ENCODE assay signal across 9 cellular contexts in the genomic region with DNA sequence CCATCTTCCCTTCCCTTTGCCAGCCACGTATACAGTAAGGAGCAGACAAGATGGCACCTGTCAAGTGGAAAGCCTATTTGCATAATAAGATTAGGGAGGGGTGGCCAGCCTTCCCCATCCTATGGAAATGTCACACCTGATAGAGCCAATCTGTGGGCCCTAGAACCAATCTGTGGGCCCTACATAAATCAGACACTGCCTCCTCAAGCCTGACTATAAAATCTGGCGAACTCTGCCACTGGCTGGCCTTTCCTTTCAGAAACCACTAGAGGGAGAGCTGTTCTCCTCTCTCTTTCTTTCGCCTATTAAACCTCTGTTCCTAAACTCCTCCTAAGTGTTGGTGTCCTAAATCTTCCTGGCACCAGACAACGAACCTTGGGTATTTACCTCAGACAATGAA.
A peak's percentile ranks its signal among the peaks of the same experiment; 100 is the strongest.
DNase-seq lines count a peak whose midpoint lies in the region; ATAC-seq and TF ChIP-seq lines count a peak whose summit lies in the region.
"Had no signal": no experiment of that assay in that cellular context is flagged by ENCODE, and none has a peak within 500 bp of the region (broad histone marks: within the 10 kb centered on the region; RNA-seq: fewer than 3 reads in every experiment).

No MANE protein-coding gene starts in this region.

- ATAC-seq in HG03025 (IDR thresholded peaks at IDR 0.05; ENCODE audit: low FRiP score, unreplicated experiment) (peak; percentile 49), SK-N-SH treated with all-trans-retinoic acid at 6 μM for 48 hours (peak; percentile 86), HG03045 (IDR thresholded peaks at IDR 0.05; ENCODE audit: unreplicated experiment) (no peak), GM18870 (IDR thresholded peaks at IDR 0.05; ENCODE audit: unreplicated experiment) (no peak), HG03280 (IDR thresholded peaks at IDR 0.05; ENCODE audit: unreplicated experiment) (no peak), GM18867 (IDR thresholded peaks at IDR 0.05; ENCODE audit: unreplicated experiment) (no peak)

- DNase-seq in D341Med (ENCODE audit: low spot score) (peak; percentile 51), islet precursor cell (peak; percentile 62)
- DNase-seq: activated naive CD8-positive, alpha-beta T cell treated with anti-CD3 and anti-CD28 coated beads, Interleukin-2, amount 10 ng/mL, durations not matched to agents 7 days and 5 days had no signal

TF ChIP-seq in SK-N-SH treated with all-trans-retinoic acid at 6 μM for 48 hours, 23 proteins besides CTCF, POLR2A, EP300 and RAD21:
- TF ChIP-seq GLIS3 (CRISPR knock-in tag; IDR thresholded peaks at IDR 0.05) = no peak
- no peak for TF ChIP-seq OSR1 (CRISPR knock-in tag; IDR thresholded peaks at IDR 0.05)
- TF ChIP-seq ZC3H10 (CRISPR knock-in tag; IDR thresholded peaks at IDR 0.05) = no peak
- TF ChIP-seq ZNF70 (CRISPR knock-in tag; IDR thresholded peaks at IDR 0.05) = no peak
- TF ChIP-seq ZNF8 (CRISPR knock-in tag; IDR thresholded peaks at IDR 0.05) = no peak
- TF ChIP-seq, protein P1, sequence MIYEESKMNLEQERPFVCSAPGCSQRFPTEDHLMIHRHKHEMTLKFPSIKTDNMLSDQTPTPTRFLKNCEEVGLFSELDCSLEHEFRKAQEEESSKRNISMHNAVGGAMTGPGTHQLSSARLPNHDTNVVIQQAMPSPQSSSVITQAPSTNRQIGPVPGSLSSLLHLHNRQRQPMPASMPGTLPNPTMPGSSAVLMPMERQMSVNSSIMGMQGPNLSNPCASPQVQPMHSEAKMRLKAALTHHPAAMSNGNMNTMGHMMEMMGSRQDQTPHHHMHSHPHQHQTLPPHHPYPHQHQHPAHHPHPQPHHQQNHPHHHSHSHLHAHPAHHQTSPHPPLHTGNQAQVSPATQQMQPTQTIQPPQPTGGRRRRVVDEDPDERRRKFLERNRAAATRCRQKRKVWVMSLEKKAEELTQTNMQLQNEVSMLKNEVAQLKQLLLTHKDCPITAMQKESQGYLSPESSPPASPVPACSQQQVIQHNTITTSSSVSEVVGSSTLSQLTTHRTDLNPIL (CRISPR knock-in tag; IDR thresholded peaks at IDR 0.05; ENCODE audit: low read depth) = no peak
- no peak for TF ChIP-seq TCF4 (CRISPR knock-in tag; IDR thresholded peaks at IDR 0.05; ENCODE audit: borderline replicate concordance)
- no peak for TF ChIP-seq ZFP30 (CRISPR knock-in tag; IDR thresholded peaks at IDR 0.05)
- no peak for TF ChIP-seq ARNTL (CRISPR knock-in tag; IDR thresholded peaks at IDR 0.05; ENCODE audit: borderline replicate concordance, low read depth)
- no peak for TF ChIP-seq PPARA (CRISPR knock-in tag; IDR thresholded peaks at IDR 0.05; ENCODE audit: borderline replicate concordance)
- no peak for TF ChIP-seq ZNF565 (CRISPR knock-in tag; conservative IDR thresholded peaks at IDR 0.05; ENCODE audit: low read depth)
- no peak for TF ChIP-seq CSDC2 (CRISPR knock-in tag; IDR thresholded peaks at IDR 0.05)

Comparison
In these comparisons a context has a peak if more than half of its experiments do, and no peak if none do; other contexts are left out.
1. ATAC-seq: peak in HG03025 (single experiment) and SK-N-SH treated with all-trans-retinoic acid at 6 μM for 48 hours (single experiment); none in HG03045 (single experiment), GM18870 (single experiment), HG03280 (single experiment) and GM18867 (single experiment).